24 cellular contexts compared by ENCODE assay signal in the genomic region with DNA sequence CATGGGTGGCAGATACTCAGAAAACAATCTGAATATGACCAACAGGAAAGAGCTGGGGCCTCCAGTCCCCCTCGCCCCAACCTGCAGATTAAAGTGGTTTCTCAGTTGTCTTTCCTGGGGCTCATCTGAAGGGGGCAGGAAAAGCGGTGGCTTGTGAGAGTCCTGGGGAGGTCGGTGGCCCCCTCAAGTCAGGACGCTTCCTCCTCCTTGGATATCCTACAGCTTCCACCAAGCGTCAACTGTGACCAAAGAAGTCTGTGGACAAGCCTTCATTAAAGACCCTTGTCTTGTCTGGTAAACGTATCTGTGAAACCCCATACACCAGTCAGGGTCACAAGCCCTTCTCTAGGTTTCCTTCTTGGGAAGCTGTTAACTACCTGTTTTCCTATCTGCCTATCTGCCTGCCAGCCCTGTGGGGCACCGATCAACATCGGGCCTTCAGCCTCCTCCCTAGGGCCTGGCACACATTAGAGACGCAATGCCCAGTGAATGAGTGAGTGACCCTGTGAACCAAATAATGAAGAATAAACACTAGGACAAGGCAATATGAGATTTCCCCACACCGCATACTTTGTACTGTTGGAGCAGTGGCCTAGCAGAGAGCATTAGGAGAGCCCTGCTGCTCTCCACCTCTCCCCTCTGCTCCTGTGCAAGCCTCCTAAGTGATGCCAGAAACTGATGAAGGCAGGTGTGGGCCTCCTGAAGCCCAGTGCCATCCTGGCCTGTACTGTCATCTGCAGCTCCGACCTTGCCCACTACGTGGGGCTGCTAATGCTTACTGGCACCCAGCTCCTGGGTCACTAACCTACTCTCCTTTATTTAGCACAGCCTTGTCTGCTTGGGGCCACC.
"Had no signal": no experiment of that assay in that cellular context is flagged by ENCODE, and none has a peak within 500 bp of the region (broad histone marks: within the 10 kb centered on the region; RNA-seq: fewer than 3 reads in every experiment).

No MANE protein-coding gene starts in this region.

- DNase-seq: heart right ventricle; kidney glomerular epithelial cell; left cardiac atrium; left lung; lower lobe of right lung; mammary epithelial cell; mesendoderm; naive B cell; pancreas; posterior cingulate gyrus; retina; right cardiac atrium; sigmoid colon; small intestine; spleen; stimulated activated CD4-positive, alpha-beta T cell treated with anti-CD3 and anti-CD28 coated beads, Interleukin-4, amount 100 ng/mL, for 24 hours; stimulated activated naive CD4-positive, alpha-beta T cell; tibial artery; trophoblast cell; upper lobe of right lung had no signal

- H3K36me3 Mint-ChIP-seq: mesothelial cell of epicardium; naive B cell; natural killer cell treated with Interleukin-12 subunit alpha and Interleukin-12 subunit beta and Interleukin-15 and Interleukin-18, amount 100 ng/mL, for 72 hours; stimulated activated effector memory CD8-positive, alpha-beta T cell treated with anti-CD3 and anti-CD28 coated beads, Interleukin-12 subunit alpha, Interleukin-12 subunit beta, amount 100 ng/mL, for 72 hours had no signal

- H3K4me3 Mint-ChIP-seq: mesothelial cell of epicardium; naive B cell; natural killer cell treated with Interleukin-12 subunit alpha and Interleukin-12 subunit beta and Interleukin-15 and Interleukin-18, amount 100 ng/mL, for 72 hours; stimulated activated effector memory CD8-positive, alpha-beta T cell treated with anti-CD3 and anti-CD28 coated beads, Interleukin-12 subunit alpha, Interleukin-12 subunit beta, amount 100 ng/mL, for 72 hours; stimulated activated naive CD8-positive, alpha-beta T cell treated with anti-CD3 and anti-CD28 coated beads, Interleukin-15, Interleukin-2, amounts not matched to agents 100 ng/mL and 50 ng/mL, for 24 hours had no signal

- H3K27me3 Mint-ChIP-seq: naive B cell; natural killer cell treated with Interleukin-12 subunit alpha and Interleukin-12 subunit beta and Interleukin-15 and Interleukin-18, amount 100 ng/mL, for 72 hours; stimulated activated naive CD8-positive, alpha-beta T cell treated with anti-CD3 and anti-CD28 coated beads, Interleukin-15, Interleukin-2, amounts not matched to agents 100 ng/mL and 50 ng/mL, for 24 hours had no signal

- H3K27ac Mint-ChIP-seq: mesothelial cell of epicardium; naive B cell; natural killer cell treated with Interleukin-12 subunit alpha and Interleukin-12 subunit beta and Interleukin-15 and Interleukin-18, amount 100 ng/mL, for 72 hours; stimulated activated effector memory CD8-positive, alpha-beta T cell treated with anti-CD3 and anti-CD28 coated beads, Interleukin-12 subunit alpha, Interleukin-12 subunit beta, amount 100 ng/mL, for 72 hours; stimulated activated naive CD8-positive, alpha-beta T cell treated with anti-CD3 and anti-CD28 coated beads, Interleukin-15, Interleukin-2, amounts not matched to agents 100 ng/mL and 50 ng/mL, for 24 hours had no signal

- H3K4me1 Mint-ChIP-seq: mesothelial cell of epicardium; naive B cell; stimulated activated effector memory CD8-positive, alpha-beta T cell treated with anti-CD3 and anti-CD28 coated beads, Interleukin-12 subunit alpha, Interleukin-12 subunit beta, amount 100 ng/mL, for 72 hours had no signal

- ATAC-seq: heart right ventricle; left cardiac atrium; left lung; lower lobe of right lung; natural killer cell treated with Interleukin-12 subunit alpha and Interleukin-12 subunit beta and Interleukin-15 and Interleukin-18, amount 100 ng/mL, for 72 hours; pancreas; right cardiac atrium; stimulated activated effector memory CD8-positive, alpha-beta T cell treated with anti-CD3 and anti-CD28 coated beads, Interleukin-12 subunit alpha, Interleukin-12 subunit beta, amount 100 ng/mL, for 72 hours; upper lobe of right lung had no signal
